15 cellular contexts compared by ENCODE assay signal in the genomic region with DNA sequence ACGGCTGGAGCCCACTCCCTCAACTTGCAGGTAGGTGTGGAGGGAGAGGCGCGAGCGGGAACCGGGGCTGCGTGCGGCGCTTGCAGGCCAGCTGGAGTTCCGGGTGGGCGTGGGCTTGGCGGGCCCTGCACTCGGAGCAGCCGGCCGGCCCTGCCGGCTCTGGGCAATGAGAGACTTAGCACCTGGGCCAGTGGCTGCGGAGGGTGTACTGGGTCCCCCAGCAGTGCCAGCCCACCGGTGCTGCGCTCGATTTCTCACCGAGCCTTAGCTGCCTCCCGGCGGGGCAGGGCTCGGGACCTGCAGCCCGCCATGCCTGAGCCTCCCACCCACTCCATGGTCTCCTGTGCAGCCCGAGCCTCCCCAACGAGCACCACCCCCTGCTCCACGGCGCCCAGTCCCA. TPM values are rescaled to one million over a fixed set of nuclear protein-coding genes. Genes with fewer than 3 reads are reported as not detected.
"Had no signal": no experiment of that assay in that cellular context is flagged by ENCODE, and none has a peak within 500 bp of the region (broad histone marks: within the 10 kb centered on the region; RNA-seq: fewer than 3 reads in every experiment).

No MANE protein-coding gene starts in this region.

RNA-seq across cellular contexts. Expression of gene SSMEM1, which starts 22.3 kb away (rescaled TPM):
- total RNA-seq: activated B cell treated with CpG ODN at 0.5 μM for 24 hours; activated CD4-positive, alpha-beta memory T cell treated with anti-CD3 and anti-CD28 coated beads for 36 hours; activated CD4-positive, alpha-beta memory T cell treated with anti-CD3 and anti-CD28 coated beads, Interleukin-2, amount 10 ng/mL, durations not matched to agents 7 days and 5 days; activated CD4-positive, alpha-beta T cell treated with anti-CD3 and anti-CD28 coated beads for 36 hours; activated CD4-positive, alpha-beta T cell treated with anti-CD3 and anti-CD28 coated beads, Interleukin-2, amount 10 ng/mL, durations not matched to agents 24 days and 14 days; activated CD4-positive, alpha-beta T cell treated with anti-CD3 and anti-CD28 coated beads, Interleukin-2, amount 10 ng/mL, durations not matched to agents 7 days and 5 days; activated CD8-positive, alpha-beta memory T cell treated with anti-CD3 and anti-CD28 coated beads for 36 hours; activated CD8-positive, alpha-beta memory T cell treated with anti-CD3 and anti-CD28 coated beads, Interleukin-2, amount 10 ng/mL, durations not matched to agents 7 days and 5 days; activated CD8-positive, alpha-beta T cell treated with anti-CD3 and anti-CD28 coated beads for 36 hours; activated CD8-positive, alpha-beta T cell treated with anti-CD3 and anti-CD28 coated beads, Interleukin-2, amount 10 ng/mL, durations not matched to agents 7 days and 5 days; T-cell; T-helper 1 cell treated with Interleukin-12 subunit alpha and Interleukin-12 subunit beta and Interleukin-4 antibody, amounts not matched to agents 30 ng/mL and 1 ng/mL, for 36 hours; T-helper 17 cell; T-helper 2 cell treated with Interferon-gamma antibody and Interleukin-4, amounts not matched to agents 100 ng/mL and 5 ng/mL, for 36 hours; WTC11 had no signal

RNA-seq across cellular contexts. Expression of gene CPA2, which starts 36.7 kb away (rescaled TPM):
- total RNA-seq: activated B cell treated with CpG ODN at 0.5 μM for 24 hours; activated CD4-positive, alpha-beta memory T cell treated with anti-CD3 and anti-CD28 coated beads, Interleukin-2, amount 10 ng/mL, durations not matched to agents 7 days and 5 days; activated CD4-positive, alpha-beta T cell treated with anti-CD3 and anti-CD28 coated beads, Interleukin-2, amount 10 ng/mL, durations not matched to agents 7 days and 5 days; activated CD8-positive, alpha-beta memory T cell treated with anti-CD3 and anti-CD28 coated beads for 36 hours; activated CD8-positive, alpha-beta memory T cell treated with anti-CD3 and anti-CD28 coated beads, Interleukin-2, amount 10 ng/mL, durations not matched to agents 7 days and 5 days; activated CD8-positive, alpha-beta T cell treated with anti-CD3 and anti-CD28 coated beads for 36 hours; activated CD8-positive, alpha-beta T cell treated with anti-CD3 and anti-CD28 coated beads, Interleukin-2, amount 10 ng/mL, durations not matched to agents 7 days and 5 days; T-helper 1 cell treated with Interleukin-12 subunit alpha and Interleukin-12 subunit beta and Interleukin-4 antibody, amounts not matched to agents 30 ng/mL and 1 ng/mL, for 36 hours; T-helper 17 cell; T-helper 2 cell treated with Interferon-gamma antibody and Interleukin-4, amounts not matched to agents 100 ng/mL and 5 ng/mL, for 36 hours had no signal
